In the genomic region with DNA sequence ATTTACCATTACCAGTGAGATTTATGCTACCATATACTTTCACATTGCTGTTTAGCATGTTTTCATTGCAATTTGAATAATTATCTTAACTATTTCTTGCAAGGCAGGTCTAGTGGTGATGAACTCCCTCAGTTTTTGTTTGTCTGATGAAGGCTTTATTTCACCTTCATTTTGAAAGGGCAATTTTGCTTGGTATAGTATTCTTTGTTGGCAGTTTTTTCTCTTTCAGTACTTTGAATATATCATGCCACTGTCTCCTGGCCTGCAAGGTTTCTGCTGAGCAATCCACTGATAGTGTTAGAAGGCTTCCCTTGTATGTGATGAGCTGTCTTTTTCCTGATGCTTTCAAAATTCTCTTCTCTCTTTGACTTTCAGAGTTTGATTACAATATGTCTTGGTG, we compare ENCODE assay signal across 10 cellular contexts.
"Had no signal": no experiment of that assay in that cellular context is flagged by ENCODE, and none has a peak within 500 bp of the region (broad histone marks: within the 10 kb centered on the region; RNA-seq: fewer than 3 reads in every experiment).

No MANE protein-coding gene starts in this region.

- H3K36me3 ChIP-seq: HAP-1 had no signal

- FAIRE-seq: H1 had no signal

- H3K27ac ChIP-seq: GM23248 had no signal

- H3K4me3 ChIP-seq: GM23248, GM23338, HAP-1 had no signal

- ATAC-seq: GM23338, HCT116 had no signal

- H3K4me1 ChIP-seq: HAP-1 had no signal

- H3K9me3 ChIP-seq: HAP-1 had no signal

- DNase-seq: GM23248, GOT3, H7, H9, HCEC 1CT, HFFc6 had no signal
